Comparison of ENCODE assay signal across 10 cellular contexts in genomic region chr13:90168953-90169352, GRCh38.
"Had no signal": no experiment of that assay in that cellular context is flagged by ENCODE, and none has a peak within 500 bp of the region (broad histone marks: within the 10 kb centered on the region; RNA-seq: fewer than 3 reads in every experiment).

No MANE protein-coding gene starts in this region.

- H3K4me3 ChIP-seq: GM23248, GM23338, HAP-1 had no signal

- H3K4me1 ChIP-seq: HAP-1 had no signal

- H3K36me3 ChIP-seq: HAP-1 had no signal

- H3K4me2 ChIP-seq: GM23338 had no signal

- DNase-seq: GM23248, GOT3, H7, H9, HCEC 1CT, HFFc6 had no signal

- FAIRE-seq: H1 had no signal

- H3K9ac ChIP-seq: GM23248 had no signal

- H3K27ac ChIP-seq: GM23248 had no signal

- H2AFZ ChIP-seq: GM23248, GM23338 had no signal

- ATAC-seq: GM23338, HCT116 had no signal

- H3K9me3 ChIP-seq: HAP-1 had no signal
